ENCODE assay signal across 1 cellular context in genomic region chr7:128104109-128104742, GRCh38.
TF ChIP-seq lines count a peak whose summit lies in the region.

No MANE protein-coding gene starts in this region.

TF ChIP-seq in K562, 482 proteins besides CTCF, POLR2A, EP300 and RAD21 (continued from another document):
- TF ChIP-seq CUX1 (CRISPR knock-in tag; IDR thresholded peaks at IDR 0.05) (no peak), CBX8 (IDR thresholded peaks at IDR 0.05; ENCODE audit: borderline replicate concordance, extremely low read depth, low read depth, low read length, poor library complexity, severe bottlenecking) (no peak), ZNF395 (CRISPR knock-in tag; IDR thresholded peaks at IDR 0.05) (no peak), DMBX1 (CRISPR knock-in tag; IDR thresholded peaks at IDR 0.05; ENCODE audit: borderline replicate concordance) (no peak), ZBTB40 (IDR thresholded peaks at IDR 0.05) (no peak), ZBTB40 (CRISPR knock-in tag; IDR thresholded peaks at IDR 0.05) (no peak), CCNT2 (IDR thresholded peaks at IDR 0.05; ENCODE audit: borderline replicate concordance, extremely low read depth, insufficient read length, low read depth, low read length) (peak; percentile 13), FIP1L1 (IDR thresholded peaks at IDR 0.05; ENCODE audit: low read depth, low read length, poor library complexity, severe bottlenecking) (peak; percentile 52), SMAD2 (IDR thresholded peaks at IDR 0.05; ENCODE audit: low read depth, low read length) (no peak), TAL1 (IDR thresholded peaks at IDR 0.05) (no peak), ARID2 (IDR thresholded peaks at IDR 0.05) (no peak), CREB5 (CRISPR knock-in tag; IDR thresholded peaks at IDR 0.05) (no peak), SRSF9 (IDR thresholded peaks at IDR 0.05; ENCODE audit: borderline replicate concordance, low read depth, low read length) (no peak), NUFIP1 (IDR thresholded peaks at IDR 0.05; ENCODE audit: partially characterized antibody) (no peak), NFXL1 (CRISPR knock-in tag; IDR thresholded peaks at IDR 0.05) (no peak), CHCHD3 (CRISPR knock-in tag; IDR thresholded peaks at IDR 0.05) (no peak), RBM25 (IDR thresholded peaks at IDR 0.05; ENCODE audit: low read depth, low read length, severe bottlenecking) (peak; percentile 2)
